In genomic region chr2:237744613-237745249, GRCh38 we compare ENCODE assay signal across 1 cellular context.
A peak's percentile ranks its signal among the peaks of the same experiment; 100 is the strongest.
TF ChIP-seq lines count a peak whose summit lies in the region.

No MANE protein-coding gene starts in this region.

TF ChIP-seq in HepG2, 621 proteins besides CTCF, POLR2A, EP300 and RAD21 (continued from another document and continues in another):
- peak; percentile 89 for TF ChIP-seq ZNF687 (CRISPR knock-in tag; IDR thresholded peaks at IDR 0.05)
- peak; percentile 52; the same call in 1 of the 2 replicates for TF ChIP-seq ZMYM4 (CRISPR knock-in tag; IDR thresholded peaks at IDR 0.05)
- peak; percentile 46; the same call in 1 of the 2 replicates for TF ChIP-seq HIC2 (CRISPR knock-in tag; IDR thresholded peaks at IDR 0.05; ENCODE audit: low read depth)
- 0 out of 2 replicates have a peak, but pooled peaks have one; percentile 9 for TF ChIP-seq SP5 (CRISPR knock-in tag; IDR thresholded peaks at IDR 0.05; ENCODE audit: borderline replicate concordance, low read depth)
- 0 out of 2 replicates have a peak, but pooled peaks have one; percentile 58 for TF ChIP-seq SIX4 (CRISPR knock-in tag; IDR thresholded peaks at IDR 0.05)
- no peak; the same call in 1 of the 2 replicates for TF ChIP-seq ZFY (CRISPR knock-in tag; IDR thresholded peaks at IDR 0.05)
- TF ChIP-seq ZKSCAN8 (CRISPR knock-in tag; IDR thresholded peaks at IDR 0.05; ENCODE audit: borderline replicate concordance), result peak; percentile 77; the same call in 1 of the 2 replicates
- TF ChIP-seq RFXAP (CRISPR knock-in tag; IDR thresholded peaks at IDR 0.05; ENCODE audit: borderline replicate concordance), result no peak
- peak; percentile 66; the same call in 1 of the 2 replicates for TF ChIP-seq ZBTB25 (CRISPR knock-in tag; IDR thresholded peaks at IDR 0.05)
- 0 out of 2 replicates have a peak, but pooled peaks have one; percentile 57 for TF ChIP-seq ZNF512 (CRISPR knock-in tag; IDR thresholded peaks at IDR 0.05)
- TF ChIP-seq KDM3A (CRISPR knock-in tag; IDR thresholded peaks at IDR 0.05; ENCODE audit: low read depth), result peak; percentile 67; the same call in 1 of the 2 replicates
- peak; percentile 42; the same call in 1 of the 2 replicates for TF ChIP-seq RARA (CRISPR knock-in tag; IDR thresholded peaks at IDR 0.05)
- TF ChIP-seq YEATS2 (CRISPR knock-in tag; IDR thresholded peaks at IDR 0.05; ENCODE audit: borderline replicate concordance), result peak; percentile 69; the same call in 1 of the 2 replicates
- TF ChIP-seq, protein P1, sequence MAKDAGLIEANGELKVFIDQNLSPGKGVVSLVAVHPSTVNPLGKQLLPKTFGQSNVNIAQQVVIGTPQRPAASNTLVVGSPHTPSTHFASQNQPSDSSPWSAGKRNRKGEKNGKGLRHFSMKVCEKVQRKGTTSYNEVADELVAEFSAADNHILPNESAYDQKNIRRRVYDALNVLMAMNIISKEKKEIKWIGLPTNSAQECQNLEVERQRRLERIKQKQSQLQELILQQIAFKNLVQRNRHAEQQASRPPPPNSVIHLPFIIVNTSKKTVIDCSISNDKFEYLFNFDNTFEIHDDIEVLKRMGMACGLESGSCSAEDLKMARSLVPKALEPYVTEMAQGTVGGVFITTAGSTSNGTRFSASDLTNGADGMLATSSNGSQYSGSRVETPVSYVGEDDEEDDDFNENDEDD (CRISPR knock-in tag; IDR thresholded peaks at IDR 0.05; ENCODE audit: borderline replicate concordance), result no peak
- TF ChIP-seq ZNF513 (CRISPR knock-in tag; conservative IDR thresholded peaks at IDR 0.05), result no peak
- TF ChIP-seq SATB2 (CRISPR knock-in tag; IDR thresholded peaks at IDR 0.05), result no peak
- TF ChIP-seq TAF1 (CRISPR knock-in tag; IDR thresholded peaks at IDR 0.05), result no peak
- peak; percentile 46; the same call in 1 of the 2 replicates for TF ChIP-seq ZSCAN9 (CRISPR knock-in tag; IDR thresholded peaks at IDR 0.05; ENCODE audit: borderline replicate concordance)
- TF ChIP-seq ZNF451 (CRISPR knock-in tag; IDR thresholded peaks at IDR 0.05), result peak; percentile 24; the same call in 1 of the 2 replicates
- peak; percentile 37 for TF ChIP-seq HNF4A (CRISPR knock-in tag; IDR thresholded peaks at IDR 0.05)
- no peak for TF ChIP-seq ZNF547 (CRISPR knock-in tag; IDR thresholded peaks at IDR 0.05)
- TF ChIP-seq GATAD2A (CRISPR knock-in tag; IDR thresholded peaks at IDR 0.05), result 0 out of 2 replicates have a peak, but pooled peaks have one; percentile 53
- TF ChIP-seq MLX (CRISPR knock-in tag; IDR thresholded peaks at IDR 0.05), result 0 out of 2 replicates have a peak, but pooled peaks have one; percentile 31
- TF ChIP-seq THAP11 (CRISPR knock-in tag; IDR thresholded peaks at IDR 0.05), result no peak; the same call in 1 of the 2 replicates
- TF ChIP-seq ZNF431 (CRISPR knock-in tag; IDR thresholded peaks at IDR 0.05; ENCODE audit: borderline replicate concordance, low read depth), result 0 out of 2 replicates have a peak, but pooled peaks have one; percentile 43
- TF ChIP-seq ZNF580 (CRISPR knock-in tag; IDR thresholded peaks at IDR 0.05; ENCODE audit: borderline replicate concordance, low read depth), result peak; percentile 77; the same call in 1 of the 2 replicates
- TF ChIP-seq TARDBP (CRISPR knock-in tag; IDR thresholded peaks at IDR 0.05), result peak; percentile 69; the same call in 1 of the 2 replicates
- peak; percentile 54; the same call in 1 of the 2 replicates for TF ChIP-seq ZNF124 (CRISPR knock-in tag; IDR thresholded peaks at IDR 0.05)
- peak; percentile 56; the same call in 1 of the 2 replicates for TF ChIP-seq GABPB1 (CRISPR knock-in tag; IDR thresholded peaks at IDR 0.05)
- peak; percentile 2; the same call in 1 of the 2 replicates for TF ChIP-seq HINFP (CRISPR knock-in tag; IDR thresholded peaks at IDR 0.05; ENCODE audit: low read depth)
- no peak for TF ChIP-seq ZNF660 (CRISPR knock-in tag; IDR thresholded peaks at IDR 0.05; ENCODE audit: borderline replicate concordance, low read depth)
- TF ChIP-seq STAG1 (CRISPR knock-in tag; IDR thresholded peaks at IDR 0.05), result peak; percentile 99
- peak; percentile 87 for TF ChIP-seq AHR (CRISPR knock-in tag; IDR thresholded peaks at IDR 0.05)
- TF ChIP-seq, protein P2, sequence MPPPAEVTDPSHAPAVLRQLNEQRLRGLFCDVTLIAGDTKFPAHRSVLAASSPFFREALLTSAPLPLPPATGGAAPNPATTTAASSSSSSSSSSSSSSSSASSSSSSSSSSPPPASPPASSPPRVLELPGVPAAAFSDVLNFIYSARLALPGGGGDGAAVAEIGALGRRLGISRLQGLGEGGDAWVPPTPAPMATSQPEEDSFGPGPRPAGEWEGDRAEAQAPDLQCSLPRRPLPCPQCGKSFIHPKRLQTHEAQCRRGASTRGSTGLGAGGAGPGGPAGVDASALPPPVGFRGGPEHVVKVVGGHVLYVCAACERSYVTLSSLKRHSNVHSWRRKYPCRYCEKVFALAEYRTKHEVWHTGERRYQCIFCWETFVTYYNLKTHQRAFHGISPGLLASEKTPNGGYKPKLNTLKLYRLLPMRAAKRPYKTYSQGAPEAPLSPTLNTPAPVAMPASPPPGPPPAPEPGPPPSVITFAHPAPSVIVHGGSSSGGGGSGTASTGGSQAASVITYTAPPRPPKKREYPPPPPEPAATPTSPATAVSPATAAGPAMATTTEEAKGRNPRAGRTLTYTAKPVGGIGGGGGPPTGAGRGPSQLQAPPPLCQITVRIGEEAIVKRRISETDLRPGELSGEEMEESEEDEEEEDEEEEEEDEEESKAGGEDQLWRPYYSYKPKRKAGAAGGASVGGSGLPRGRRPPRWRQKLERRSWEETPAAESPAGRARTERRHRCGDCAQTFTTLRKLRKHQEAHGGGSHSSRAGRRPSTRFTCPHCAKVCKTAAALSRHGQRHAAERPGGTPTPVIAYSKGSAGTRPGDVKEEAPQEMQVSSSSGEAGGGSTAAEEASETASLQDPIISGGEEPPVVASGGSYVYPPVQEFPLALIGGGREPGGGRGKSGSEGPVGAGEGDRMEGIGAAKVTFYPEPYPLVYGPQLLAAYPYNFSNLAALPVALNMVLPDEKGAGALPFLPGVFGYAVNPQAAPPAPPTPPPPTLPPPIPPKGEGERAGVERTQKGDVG (CRISPR knock-in tag; IDR thresholded peaks at IDR 0.05; ENCODE audit: borderline replicate concordance), result peak; percentile 93; the same call in 1 of the 2 replicates
- TF ChIP-seq SPEN (CRISPR knock-in tag; IDR thresholded peaks at IDR 0.05; ENCODE audit: low read depth), result 0 out of 2 replicates have a peak, but pooled peaks have one; percentile 48
- 0 out of 2 replicates have a peak, but pooled peaks have one; percentile 45 for TF ChIP-seq ZNF724P (CRISPR knock-in tag; IDR thresholded peaks at IDR 0.05; ENCODE audit: borderline replicate concordance)
- TF ChIP-seq, protein P3, sequence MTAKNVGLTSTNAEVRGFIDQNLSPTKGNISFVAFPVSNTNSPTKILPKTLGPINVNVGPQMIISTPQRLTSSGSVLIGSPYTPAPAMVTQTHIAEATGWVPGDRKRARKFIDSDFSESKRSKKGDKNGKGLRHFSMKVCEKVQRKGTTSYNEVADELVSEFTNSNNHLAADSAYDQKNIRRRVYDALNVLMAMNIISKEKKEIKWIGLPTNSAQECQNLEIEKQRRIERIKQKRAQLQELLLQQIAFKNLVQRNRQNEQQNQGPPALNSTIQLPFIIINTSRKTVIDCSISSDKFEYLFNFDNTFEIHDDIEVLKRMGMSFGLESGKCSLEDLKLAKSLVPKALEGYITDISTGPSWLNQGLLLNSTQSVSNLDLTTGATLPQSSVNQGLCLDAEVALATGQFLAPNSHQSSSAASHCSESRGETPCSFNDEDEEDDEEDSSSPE (CRISPR knock-in tag; IDR thresholded peaks at IDR 0.05), result 0 out of 2 replicates have a peak, but pooled peaks have one; percentile 34
- no peak; a peak in 1 of 4 replicates for TF ChIP-seq KLF16 (CRISPR knock-in tag; IDR thresholded peaks at IDR 0.05)
- peak; percentile 77; the same call in 1 of the 2 replicates for TF ChIP-seq WIZ (CRISPR knock-in tag; IDR thresholded peaks at IDR 0.05)
- peak; percentile 81; the same call in 1 of the 2 replicates for TF ChIP-seq ZNF335 (CRISPR knock-in tag; IDR thresholded peaks at IDR 0.05)
- TF ChIP-seq ZNF879 (CRISPR knock-in tag; IDR thresholded peaks at IDR 0.05), result no peak
